In the genomic region with DNA sequence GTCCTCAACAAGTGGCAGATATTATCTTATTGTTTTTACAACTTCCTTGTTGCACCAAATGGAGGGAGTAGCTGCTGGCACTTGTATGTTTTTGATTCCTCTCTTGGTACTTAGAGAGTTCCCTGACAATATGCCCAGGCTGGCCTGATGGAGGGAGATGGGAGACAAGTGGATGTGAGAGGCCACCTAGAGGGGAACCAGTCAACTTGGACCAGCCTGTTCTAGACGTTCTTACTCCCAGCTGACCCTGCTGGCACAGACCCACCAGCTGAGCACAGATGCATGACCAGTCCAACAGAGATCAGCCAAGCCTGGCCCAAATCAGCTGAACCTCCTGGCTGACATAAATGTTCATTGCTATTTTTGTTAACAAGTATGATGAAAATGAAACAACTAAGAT, we compare ENCODE assay signal across 9 cellular contexts.
A peak's percentile ranks its signal among the peaks of the same experiment; 100 is the strongest.
DNase-seq lines count a peak whose midpoint lies in the region; ATAC-seq and TF ChIP-seq lines count a peak whose summit lies in the region.
"Had no signal": no experiment of that assay in that cellular context is flagged by ENCODE, and none has a peak within 500 bp of the region (broad histone marks: within the 10 kb centered on the region; RNA-seq: fewer than 3 reads in every experiment).

No MANE protein-coding gene starts in this region.

- DNase-seq in D341Med (ENCODE audit: low spot score): peak; percentile 66
- DNase-seq in IMR-90: peak; percentile 53
- peak; percentile 9 for DNase-seq in cerebellar cortex (ENCODE audit: low spot score)
- peak; percentile 29 to 33 for DNase-seq in lung microvascular endothelial cell (ENCODE audit: low read depth in 2 of 2)
- no peak for DNase-seq in activated CD8-positive, alpha-beta memory T cell treated with anti-CD3 and anti-CD28 coated beads, Interleukin-2, amount 50 U/mL, for 48 hours
- DNase-seq in NCI-H2171 (lab: John Stamatoyannopoulos, UW): no peak
- no peak for DNase-seq in NCI-H2107 treated with DMSO at 0.1 percent for 48 hours (lab: John Stamatoyannopoulos, UW; ENCODE audit: unreplicated experiment)
- DNase-seq: NCI-H2081 treated with DMSO at 0.1 percent for 48 hours had no signal

- intact Hi-C loops in IMR-90 (cut with micrococcal nuclease): no loop called here

- peak; percentile 37 for TF ChIP-seq RAD21 in IMR-90 (IDR thresholded peaks at IDR 0.05; ENCODE audit: low read length)

- H2BK15ac ChIP-seq in IMR-90 (ENCODE audit: low read depth, low read length): no peak overlapping the region

- no peak overlapping the region for H2AFZ ChIP-seq in IMR-90 (replicated peaks; ENCODE audit: low read length, poor library complexity)

- H3K9me3 ChIP-seq in IMR-90 (ENCODE audit: control insufficient read depth, insufficient read depth, low read length): no peaks in the 10 kb centered on the region

- no peak overlapping the region for H3K14ac ChIP-seq in IMR-90 (replicated peaks; ENCODE audit: low read depth, low read length)

- no peak overlapping the region for H3K4me3 ChIP-seq in IMR-90 (ENCODE audit: insufficient read depth, low read depth, low read length)

- H3K27me3 ChIP-seq in IMR-90 (ENCODE audit: control insufficient read depth, insufficient read depth, low read length): peaks cover 18% of the 10 kb centered on the region

- H3K9ac ChIP-seq in IMR-90 (ENCODE audit: low read depth, low read length): no peak overlapping the region

- TF ChIP-seq POLR2A in IMR-90 (IDR thresholded peaks at IDR 0.05; ENCODE audit: low read depth, low read length): no peak

- H3K36me3 ChIP-seq in IMR-90 (ENCODE audit: control insufficient read depth, insufficient read depth, low read length): no peaks in the 10 kb centered on the region

- H3K4ac ChIP-seq in IMR-90 (ENCODE audit: low read depth, low read length): no peak overlapping the region

- H4K91ac ChIP-seq in IMR-90 (ENCODE audit: insufficient read depth, low read depth, low read length): no peak overlapping the region

- H2AK5ac ChIP-seq in IMR-90 (ENCODE audit: low read depth, low read length): no peak overlapping the region

- no TSS peak for BruUV-seq in IMR-90 (replicated peaks; lab: Mats Ljungman, UMichigan)

- no peak overlapping the region for H4K5ac ChIP-seq in IMR-90 (ENCODE audit: low read depth, low read length)

- no peak overlapping the region for H2AK9ac ChIP-seq in IMR-90 (replicated peaks; ENCODE audit: low read depth, low read length, poor library complexity)

- no peak overlapping the region for H2BK120ac ChIP-seq in IMR-90 (ENCODE audit: low read depth, low read length)

- H2BK20ac ChIP-seq in IMR-90 (ENCODE audit: low read depth, low read length): no peak overlapping the region

- no peaks in the 10 kb centered on the region for H4K20me1 ChIP-seq in IMR-90 (ENCODE audit: insufficient read depth, low read length)

- no peak overlapping the region for H2BK5ac ChIP-seq in IMR-90 (ENCODE audit: low read depth, low read length, poor library complexity, severe bottlenecking)

- no CpG with 5 or more reads among the region's 1 CpG for WGBS in IMR-90 (ENCODE audit: extremely low coverage in 2 of 2, insufficient read length in 1 of 2), 2 experiments

- no peaks in the 10 kb centered on the region for H3K79me1 ChIP-seq in IMR-90 (ENCODE audit: low read depth in 1 of 2, low read length in 2 of 2)

- in situ Hi-C loops in IMR-90 (cut with MboI; ENCODE audit: low sequenced_read_pairs): no loop called here

- H3K4me1 ChIP-seq in IMR-90 (ENCODE audit: control insufficient read depth, insufficient read depth, low read length): no peaks in the 10 kb centered on the region

- H3K27ac ChIP-seq in IMR-90 (ENCODE audit: insufficient read depth, low read length): no peak overlapping the region

- POLR2A ChIA-PET in IMR-90 (lab: Charles Lee; ENCODE audit: unreplicated experiment): no interaction called here

- H3K23ac ChIP-seq in IMR-90 (ENCODE audit: low read depth, low read length): no peak overlapping the region

- CTCF ChIA-PET in IMR-90 (lab: Yijun Ruan, JAX): interaction anchor here (0.6 to 1.2 kb wide), 3 partner anchors 18 to 292 kb away, joined by 3 to 4 read pairs (median 3); no protein-coding TSS in a partner anchor

- ATAC-seq in IMR-90 (ENCODE audit: low read depth) (peak; percentile 42; the same call in 1 of the 2 replicates), HG02884 (IDR thresholded peaks at IDR 0.05; ENCODE audit: unreplicated experiment) (no peak)

- dilution Hi-C loops in IMR-90 (cut with HindIII; ENCODE audit: low sequenced_read_pairs, unreplicated experiment): no loop called here

- TF ChIP-seq CTCF in IMR-90 (conservative IDR thresholded peaks at IDR 0.05; ENCODE audit: low read depth, low read length): no peak

- H4K8ac ChIP-seq in IMR-90 (ENCODE audit: low read depth in 2 of 2, low read length in 2 of 2): no peak overlapping the region

- no peak overlapping the region for H3K18ac ChIP-seq in IMR-90 (ENCODE audit: low read depth, low read length)

- H3K4me2 ChIP-seq in IMR-90 (ENCODE audit: low read depth, low read length): no peak overlapping the region

- no peak overlapping the region for H3K56ac ChIP-seq in IMR-90 (ENCODE audit: extremely low read depth, insufficient read depth, low read length)

- no peaks in the 10 kb centered on the region for H3K9me1 ChIP-seq in IMR-90 (ENCODE audit: insufficient read depth, low read length)

TF ChIP-seq in IMR-90, 13 proteins besides CTCF, POLR2A, EP300 and RAD21:
- TF ChIP-seq SMC3 (IDR thresholded peaks at IDR 0.05; ENCODE audit: low read depth, low read length) (no peak), MAFK (IDR thresholded peaks at IDR 0.05; ENCODE audit: low read depth, low read length) (no peak), FOS (IDR thresholded peaks at IDR 0.05; ENCODE audit: low read depth, low read length) (no peak), RFX5 (IDR thresholded peaks at IDR 0.05; ENCODE audit: low read depth, low read length) (no peak), BHLHE40 (IDR thresholded peaks at IDR 0.05; ENCODE audit: low read depth, low read length) (no peak), CHD1 (IDR thresholded peaks at IDR 0.05; ENCODE audit: low read depth, low read length) (no peak), RCOR1 (IDR thresholded peaks at IDR 0.05; ENCODE audit: insufficient replicate concordance, low read length) (no peak), CEBPB (IDR thresholded peaks at IDR 0.05; ENCODE audit: low read depth, low read length) (no peak), NFE2L2 (IDR thresholded peaks at IDR 0.05; ENCODE audit: low read depth, low read length) (no peak), MAZ (IDR thresholded peaks at IDR 0.05; ENCODE audit: borderline replicate concordance, low read depth, low read length) (no peak), MXI1 (IDR thresholded peaks at IDR 0.05; ENCODE audit: borderline replicate concordance, low read depth, low read length) (no peak)
- TF ChIP-seq, protein P1, sequence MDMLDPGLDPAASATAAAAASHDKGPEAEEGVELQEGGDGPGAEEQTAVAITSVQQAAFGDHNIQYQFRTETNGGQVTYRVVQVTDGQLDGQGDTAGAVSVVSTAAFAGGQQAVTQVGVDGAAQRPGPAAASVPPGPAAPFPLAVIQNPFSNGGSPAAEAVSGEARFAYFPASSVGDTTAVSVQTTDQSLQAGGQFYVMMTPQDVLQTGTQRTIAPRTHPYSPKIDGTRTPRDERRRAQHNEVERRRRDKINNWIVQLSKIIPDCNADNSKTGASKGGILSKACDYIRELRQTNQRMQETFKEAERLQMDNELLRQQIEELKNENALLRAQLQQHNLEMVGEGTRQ (IDR thresholded peaks at IDR 0.05; ENCODE audit: low read depth, low read length): no peak
- TF ChIP-seq, protein P2, sequence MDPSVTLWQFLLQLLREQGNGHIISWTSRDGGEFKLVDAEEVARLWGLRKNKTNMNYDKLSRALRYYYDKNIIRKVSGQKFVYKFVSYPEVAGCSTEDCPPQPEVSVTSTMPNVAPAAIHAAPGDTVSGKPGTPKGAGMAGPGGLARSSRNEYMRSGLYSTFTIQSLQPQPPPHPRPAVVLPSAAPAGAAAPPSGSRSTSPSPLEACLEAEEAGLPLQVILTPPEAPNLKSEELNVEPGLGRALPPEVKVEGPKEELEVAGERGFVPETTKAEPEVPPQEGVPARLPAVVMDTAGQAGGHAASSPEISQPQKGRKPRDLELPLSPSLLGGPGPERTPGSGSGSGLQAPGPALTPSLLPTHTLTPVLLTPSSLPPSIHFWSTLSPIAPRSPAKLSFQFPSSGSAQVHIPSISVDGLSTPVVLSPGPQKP (IDR thresholded peaks at IDR 0.05; ENCODE audit: borderline replicate concordance, low read depth, low read length): no peak

Comparison
In these comparisons a context has a peak if more than half of its experiments do, and no peak if none do; other contexts are left out.
1. DNase-seq: peak in D341Med (single experiment), IMR-90 (single experiment), cerebellar cortex (single experiment) and lung microvascular endothelial cell (2 of 2); none in activated CD8-positive, alpha-beta memory T cell treated with anti-CD3 and anti-CD28 coated beads, Interleukin-2, amount 50 U/mL, for 48 hours (single experiment), NCI-H2171 (single experiment) and NCI-H2107 treated with DMSO at 0.1 percent for 48 hours (single experiment).